Comparison of ENCODE assay signal across 15 cellular contexts in the genomic region with DNA sequence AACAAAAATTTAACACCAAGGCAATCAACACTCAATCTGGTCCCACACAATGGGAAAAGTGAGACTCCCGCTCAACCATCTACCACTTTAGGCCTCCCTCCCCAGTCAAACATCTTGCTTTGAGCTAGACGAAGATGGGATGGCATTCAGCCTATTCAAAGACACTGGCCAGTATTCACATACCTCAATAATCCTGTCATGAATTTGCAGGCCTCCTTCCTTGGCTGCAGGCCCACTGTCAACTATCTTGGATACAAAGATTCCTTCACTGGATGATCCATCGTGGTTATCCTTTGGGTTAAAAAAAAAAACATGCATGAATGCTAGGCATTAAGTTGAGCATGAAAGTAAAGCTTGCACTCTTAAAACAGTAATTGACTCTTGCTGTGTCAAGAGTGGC. TPM values are rescaled to one million over a fixed set of nuclear protein-coding genes. Genes with fewer than 3 reads are reported as not detected.
DNase-seq lines count a peak whose midpoint lies in the region; ATAC-seq and TF ChIP-seq lines count a peak whose summit lies in the region.
"Had no signal": no experiment of that assay in that cellular context is flagged by ENCODE, and none has a peak within 500 bp of the region (broad histone marks: within the 10 kb centered on the region; RNA-seq: fewer than 3 reads in every experiment).

No MANE protein-coding gene starts in this region.

- TF ChIP-seq CTCF in VCaP (conservative IDR thresholded peaks at IDR 0.05) (no peak), foreskin fibroblast (IDR thresholded peaks at IDR 0.05; ENCODE audit: low read depth, low read length) (no peak), sigmoid colon (IDR thresholded peaks at IDR 0.05) (no peak), GM20000 (IDR thresholded peaks at IDR 0.05; ENCODE audit: extremely low read depth, missing control alignments) (no peak)

- 72 to 76% methylated on average over 3 of the region's 3 CpGs for WGBS in sigmoid colon, 2 donors

- peaks cover 0 to 100% (median 86%) of the 10 kb centered on the region in 4 donors for H3K4me1 ChIP-seq in sigmoid colon
- H3K4me1 ChIP-seq: foreskin keratinocyte had no signal

- no peaks in the 10 kb centered on the region for H3K36me3 Mint-ChIP-seq in activated naive CD4-positive, alpha-beta T cell treated with anti-CD3 and anti-CD28 coated beads, Interleukin-2, amount 50 U/mL, for 72 hours
- H3K36me3 Mint-ChIP-seq: T-cell had no signal

- peaks cover 0 to 25% (median 0%) of the 10 kb centered on the region in 4 donors for H3K36me3 ChIP-seq in sigmoid colon

- TF ChIP-seq POLR2A in sigmoid colon (IDR thresholded peaks at IDR 0.05) = no peak

- intact Hi-C loops in sigmoid colon (cut with DNase I) = loop anchor here (5.0 kb wide), 1 partner anchor 80 kb away; no protein-coding TSS in a partner anchor

- H3K9me3 ChIP-seq in sigmoid colon = no peaks in the 10 kb centered on the region

- no peak for ATAC-seq in activated naive CD4-positive, alpha-beta T cell treated with anti-CD3 and anti-CD28 coated beads, Interleukin-2, amount 50 U/mL, for 72 hours
- ATAC-seq: foreskin keratinocyte, left lobe of liver, T-cell had no signal

- no peaks in the 10 kb centered on the region for H3K27me3 ChIP-seq in sigmoid colon

- H3K27ac ChIP-seq in VCaP (peak overlapping the region; percentile 46; the same call in 1 of the 2 replicates), sigmoid colon (peak overlapping the region; percentile 64 to 96 (median 82))
- H3K27ac ChIP-seq: C4-2B, foreskin keratinocyte had no signal

- no peak overlapping the region for H3K27ac Mint-ChIP-seq in activated naive CD4-positive, alpha-beta T cell treated with anti-CD3 and anti-CD28 coated beads, Interleukin-2, amount 50 U/mL, for 72 hours
- H3K27ac Mint-ChIP-seq: T-cell had no signal

- H3K4me3 ChIP-seq in foreskin fibroblast (ENCODE audit: low read depth in 1 of 2, low read length in 2 of 2) (no peak overlapping the region), sigmoid colon (peak overlapping the region in 1 of 4 donors; percentile 14)

- DNase-seq in EL = peak; percentile 96
- DNase-seq in foreskin fibroblast = peak; percentile 93 to 96
- no peak for DNase-seq in sigmoid colon
- DNase-seq in activated naive CD4-positive, alpha-beta T cell treated with anti-CD3 and anti-CD28 coated beads, Interleukin-2, amount 50 U/mL, for 72 hours (ENCODE audit: low spot score in 2 of 2) = no peak
- DNase-seq in OCI-M1 (lab: John Stamatoyannopoulos, UW) = no peak
- DNase-seq in DMS 273 treated with DMSO at 0.1 percent for 48 hours (lab: John Stamatoyannopoulos, UW) = no peak
- DNase-seq in GM20000 (ENCODE audit: low spot score) = no peak
- DNase-seq: activated CD4-positive, alpha-beta T cell treated with anti-CD3 and anti-CD28 coated beads, Interleukin-2, amount 50 U/mL, for 1 hour; KG1; NCI-H2081 treated with DMSO at 0.1 percent for 48 hours; T-cell had no signal

- H3K9me3 Mint-ChIP-seq in activated naive CD4-positive, alpha-beta T cell treated with anti-CD3 and anti-CD28 coated beads, Interleukin-2, amount 50 U/mL, for 72 hours = peaks cover 3 to 4% of the 10 kb centered on the region in 2 donors

- TF ChIP-seq EP300 in sigmoid colon (IDR thresholded peaks at IDR 0.05) = peak in 1 of 4 donors; percentile 38

RNA-seq across cellular contexts. Expression of a gene that starts 22.6 kb away (rescaled TPM):
- total RNA-seq in sigmoid colon = 100 to 1,000 TPM; 172 to 209 (median 206) TPM
- 10 to 100 TPM in 1 of 3 donors, 1 to 10 TPM in 2; 7.2 to 16.1 (median 9.0) TPM for polyA plus RNA-seq in sigmoid colon
- not detected for total RNA-seq in activated naive CD4-positive, alpha-beta T cell treated with anti-CD3 and anti-CD28 coated beads, Interleukin-2, amount 50 U/mL, for 72 hours
- polyA plus RNA-seq: foreskin keratinocyte had no signal

Comparison
In these comparisons a context has a peak if more than half of its experiments do, and no peak if none do; other contexts are left out.
1. DNase-seq: peak in EL (single experiment) and foreskin fibroblast (2 of 2); none in sigmoid colon (single experiment), activated naive CD4-positive, alpha-beta T cell treated with anti-CD3 and anti-CD28 coated beads, Interleukin-2, amount 50 U/mL, for 72 hours (0 of 2), OCI-M1 (single experiment), DMS 273 treated with DMSO at 0.1 percent for 48 hours (single experiment) and GM20000 (single experiment).
2. RNA of a gene that starts 22.6 kb away (total RNA-seq): 172 to 209 TPM in sigmoid colon; not detected in activated naive CD4-positive, alpha-beta T cell treated with anti-CD3 and anti-CD28 coated beads, Interleukin-2, amount 50 U/mL, for 72 hours; every median in the first group is over 100 times any median in the second.